ENCODE assay signal across 20 cellular contexts in genomic region chr1:56908619-56909340, GRCh38. TPM values are rescaled to one million over a fixed set of nuclear protein-coding genes. Genes with fewer than 3 reads are reported as not detected.
DNase-seq lines count a peak whose midpoint lies in the region; ATAC-seq and TF ChIP-seq lines count a peak whose summit lies in the region.
"Had no signal": no experiment of that assay in that cellular context is flagged by ENCODE, and none has a peak within 500 bp of the region (broad histone marks: within the 10 kb centered on the region; RNA-seq: fewer than 3 reads in every experiment).

No MANE protein-coding gene starts in this region.

- TF ChIP-seq CTCF in lower lobe of right lung (IDR thresholded peaks at IDR 0.05) = no peak

- peak overlapping the region; percentile 71 for H3K4me2 ChIP-seq in BLaER1

- peak overlapping the region; percentile 78 for H3K27ac Mint-ChIP-seq in central memory CD8-positive, alpha-beta T cell (ENCODE audit: low read depth)
- H3K27ac Mint-ChIP-seq: activated B cell treated with CpG ODN at 0.5 μM for 24 hours; activated T-helper 2 cell treated with anti-CD3 and anti-CD28 coated beads, Interferon-gamma antibody, Interleukin-2, Interleukin-4, amounts not matched to agents 10 μg/mL and 5 μg/mL and 100 μg/mL, durations not matched to agents 14 hours and 24 hours and 36 hours; naive thymus-derived CD4-positive, alpha-beta T cell; T-helper 17 cell had no signal

- no peaks in the 10 kb centered on the region for H3K9me3 Mint-ChIP-seq in central memory CD8-positive, alpha-beta T cell
- H3K9me3 Mint-ChIP-seq: activated B cell treated with CpG ODN at 0.5 μM for 24 hours; activated T-helper 2 cell treated with anti-CD3 and anti-CD28 coated beads, Interferon-gamma antibody, Interleukin-2, Interleukin-4, amounts not matched to agents 10 μg/mL and 5 μg/mL and 100 μg/mL, durations not matched to agents 14 hours and 24 hours and 36 hours had no signal

- H3K36me3 Mint-ChIP-seq in central memory CD8-positive, alpha-beta T cell (ENCODE audit: insufficient read depth) = no peaks in the 10 kb centered on the region
- H3K36me3 Mint-ChIP-seq: naive thymus-derived CD4-positive, alpha-beta T cell had no signal

- H3K4me3 ChIP-seq in BLaER1 = no peak overlapping the region
- H3K4me3 ChIP-seq in lower lobe of right lung = no peak overlapping the region

- H4K20me1 ChIP-seq in BLaER1 = no peaks in the 10 kb centered on the region

- H3K27me3 Mint-ChIP-seq in central memory CD8-positive, alpha-beta T cell = peaks cover 17% of the 10 kb centered on the region

- H3K4me1 ChIP-seq in BLaER1 = peaks cover 29% of the 10 kb centered on the region
- peaks cover 10% of the 10 kb centered on the region for H3K4me1 ChIP-seq in lower lobe of right lung

- ATAC-seq in central memory CD8-positive, alpha-beta T cell (replicated peaks; ENCODE audit: extremely low read depth, poor library complexity, severe bottlenecking) = no peak
- peak; percentile 23 to 33 for ATAC-seq in lower lobe of right lung
- ATAC-seq: naive thymus-derived CD4-positive, alpha-beta T cell; stimulated activated naive CD8-positive, alpha-beta T cell treated with anti-CD3 and anti-CD28 coated beads, Interleukin-15, Interleukin-2, amounts not matched to agents 100 U/mL and 50 U/mL, for 24 hours; T-helper 17 cell had no signal

- H3K27me3 ChIP-seq in BLaER1 (no peaks in the 10 kb centered on the region), lower lobe of right lung (ENCODE audit: low read depth) (no peaks in the 10 kb centered on the region)

- intact Hi-C loops in lower lobe of right lung (cut with DNase I) = no loop called here

- H3K4me3 Mint-ChIP-seq in central memory CD8-positive, alpha-beta T cell = no peak overlapping the region
- H3K4me3 Mint-ChIP-seq: activated B cell treated with CpG ODN at 0.5 μM for 24 hours; naive thymus-derived CD4-positive, alpha-beta T cell; T-helper 17 cell had no signal

- peak overlapping the region; percentile 41; the same call in 1 of the 2 replicates for H3K27ac ChIP-seq in BLaER1
- no peak overlapping the region for H3K27ac ChIP-seq in lower lobe of right lung

- H3K4me1 Mint-ChIP-seq in central memory CD8-positive, alpha-beta T cell = no peaks in the 10 kb centered on the region
- H3K4me1 Mint-ChIP-seq: activated B cell treated with CpG ODN at 0.5 μM for 24 hours, T-helper 17 cell had no signal

- H3K9ac ChIP-seq in BLaER1 = 0 out of 2 replicates have a peak overlapping the region, but pooled peaks have one; percentile 3

- H3K9me3 ChIP-seq in BLaER1 = no peaks in the 10 kb centered on the region
- no peaks in the 10 kb centered on the region for H3K9me3 ChIP-seq in lower lobe of right lung

- peak; percentile 5 for DNase-seq in KG1 (lab: John Stamatoyannopoulos, UW)
- no peak for DNase-seq in central memory CD8-positive, alpha-beta T cell (ENCODE audit: low spot score in 2 of 2)
- DNase-seq in lower lobe of right lung = no peak
- no peak for DNase-seq in erythroblast (lab: John Stamatoyannopoulos, UW)
- no peak for DNase-seq in amygdala (lab: John Stamatoyannopoulos, UW)
- DNase-seq in NCI-H1092 treated with DMSO at 0.1 percent for 48 hours (lab: John Stamatoyannopoulos, UW) = no peak
- DNase-seq in NCI-H1417 (lab: John Stamatoyannopoulos, UW) = no peak
- DNase-seq: activated B cell treated with CpG ODN at 0.5 μM for 24 hours; naive thymus-derived CD4-positive, alpha-beta T cell; NCI-H2081 treated with DMSO at 0.1 percent for 48 hours; NCI-H774; stimulated activated CD4-positive, alpha-beta T cell treated with anti-CD3 and anti-CD28 coated beads, Interleukin-12 subunit alpha, Interleukin-12 subunit beta, amount 100 ng/mL, for 4 hours; stimulated activated naive CD8-positive, alpha-beta T cell treated with anti-CD3 and anti-CD28 coated beads, Interleukin-15, Interleukin-2, amounts not matched to agents 100 U/mL and 50 U/mL, for 24 hours; T-helper 17 cell had no signal

- TF ChIP-seq POLR2A in erythroblast (IDR thresholded peaks at IDR 0.05; ENCODE audit: low read length) = no peak

- H3K36me3 ChIP-seq in BLaER1 (no peaks in the 10 kb centered on the region), lower lobe of right lung (no peaks in the 10 kb centered on the region)

RNA-seq across cellular contexts. Expression of gene C8A, which starts 54.2 kb away (rescaled TPM):
- not detected for total RNA-seq in lower lobe of right lung
- total RNA-seq: activated B cell treated with CpG ODN at 0.5 μM for 24 hours; activated CD8-positive, alpha-beta memory T cell treated with anti-CD3 and anti-CD28 coated beads for 36 hours; activated T-helper 2 cell treated with anti-CD3 and anti-CD28 coated beads, Interferon-gamma antibody, Interleukin-2, Interleukin-4, amounts not matched to agents 10 μg/mL and 5 μg/mL and 100 μg/mL, durations not matched to agents 14 hours and 24 hours and 36 hours; lower leg skin; naive thymus-derived CD4-positive, alpha-beta T cell; posterior vena cava; T-helper 17 cell; urinary bladder had no signal

RNA-seq across cellular contexts. Expression of gene C8B, which starts 57.0 kb away (rescaled TPM):
- 1.2 TPM for total RNA-seq in lower lobe of right lung
- total RNA-seq: activated B cell treated with CpG ODN at 0.5 μM for 24 hours; activated CD8-positive, alpha-beta memory T cell treated with anti-CD3 and anti-CD28 coated beads for 36 hours; activated T-helper 2 cell treated with anti-CD3 and anti-CD28 coated beads, Interferon-gamma antibody, Interleukin-2, Interleukin-4, amounts not matched to agents 10 μg/mL and 5 μg/mL and 100 μg/mL, durations not matched to agents 14 hours and 24 hours and 36 hours; lower leg skin; naive thymus-derived CD4-positive, alpha-beta T cell; posterior vena cava; T-helper 17 cell; urinary bladder had no signal
